Comparison of ENCODE assay signal across 1 cellular context in the genomic region with DNA sequence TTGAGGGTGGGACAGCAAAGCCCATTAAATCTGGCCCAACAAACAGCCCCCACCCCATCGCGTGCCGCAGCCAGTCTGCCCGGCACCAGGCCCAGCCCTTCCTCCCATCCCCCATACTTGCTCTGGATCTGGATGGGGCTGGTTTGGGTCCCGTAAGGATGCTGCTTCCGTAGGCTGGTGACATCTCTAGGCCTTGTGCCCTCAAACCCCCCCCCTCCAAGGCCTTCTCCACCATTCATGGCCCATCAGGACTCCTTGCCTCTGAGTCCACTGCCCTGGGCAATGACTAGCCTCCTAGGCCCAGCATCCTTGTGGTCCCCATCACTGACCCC.
TF ChIP-seq lines count a peak whose summit lies in the region.

No MANE protein-coding gene starts in this region.

TF ChIP-seq in GM23338, 12 proteins besides CTCF, POLR2A, EP300 and RAD21:
- TF ChIP-seq STAT1 (IDR thresholded peaks at IDR 0.05; ENCODE audit: unreplicated experiment): no peak
- TF ChIP-seq ZNF114 (CRISPR knock-in tag; IDR thresholded peaks at IDR 0.05): no peak
TF ChIP-seq in GM23338: peak in this region for 0.
